In genomic region chr3:146155022-146155421, GRCh38 we compare ENCODE assay signal across 1 cellular context.
TF ChIP-seq lines count a peak whose summit lies in the region.

No MANE protein-coding gene starts in this region.

TF ChIP-seq in A549, 52 proteins besides CTCF, POLR2A, EP300 and RAD21 (continued from another document):
- TF ChIP-seq FOSL2 (IDR thresholded peaks at IDR 0.05) (no peak), FOSL2 (CRISPR knock-in tag; IDR thresholded peaks at IDR 0.05) (no peak), KDM5A (IDR thresholded peaks at IDR 0.05) (no peak), HOXA7 (CRISPR knock-in tag; IDR thresholded peaks at IDR 0.05) (no peak), PBX3 (IDR thresholded peaks at IDR 0.05) (no peak)
